8 cellular contexts compared by ENCODE assay signal in the genomic region with DNA sequence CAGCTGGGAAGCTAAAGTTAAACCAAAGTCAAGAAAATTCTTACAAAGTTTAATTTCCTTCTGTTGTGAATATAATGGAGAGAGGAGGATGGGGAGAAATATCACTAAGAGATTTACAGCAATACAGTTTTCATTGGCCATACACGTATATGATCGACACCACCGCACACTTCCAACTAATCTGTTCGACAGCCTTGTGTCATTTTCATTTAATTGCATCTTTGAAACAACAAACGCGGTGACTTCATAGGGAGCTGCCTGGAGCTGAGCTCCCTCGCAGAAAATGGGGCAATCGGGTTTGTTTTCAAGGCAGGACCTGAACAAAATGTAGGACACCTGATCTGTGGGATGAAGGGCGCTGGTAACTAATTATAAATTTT. TPM values are rescaled to one million over a fixed set of nuclear protein-coding genes. Genes with fewer than 3 reads are reported as not detected.
DNase-seq lines count a peak whose midpoint lies in the region; ATAC-seq and TF ChIP-seq lines count a peak whose summit lies in the region.

No MANE protein-coding gene starts in this region.

- DNase-seq in HCT116 (ENCODE audit: low read depth, low spot score), result peak; percentile 8
- peak; percentile 83 for DNase-seq in adipocyte (ENCODE audit: low read depth)
- DNase-seq in immature natural killer cell, result no peak
- DNase-seq in stimulated activated naive CD8-positive, alpha-beta T cell treated with anti-CD3 and anti-CD28 coated beads, Interleukin-15, amount 100 ng/mL, for 72 hours, result no peak
- DNase-seq in germinal center (ENCODE audit: low spot score), result no peak
- no peak for DNase-seq in ureter (ENCODE audit: low spot score)
- DNase-seq in NCI-H446 treated with DMSO at 0.1 percent for 48 hours (lab: John Stamatoyannopoulos, UW), result no peak

- peaks cover 0 to 10% (median 4%) of the 10 kb centered on the region in 6 donors for H3K9me3 Mint-ChIP-seq in immature natural killer cell
- H3K9me3 Mint-ChIP-seq in stimulated activated naive CD8-positive, alpha-beta T cell treated with anti-CD3 and anti-CD28 coated beads, Interleukin-15, amount 100 ng/mL, for 72 hours, result no peaks in the 10 kb centered on the region

- no TSS peak for BruUV-seq in HCT116 (replicated peaks; lab: Mats Ljungman, UMichigan)

- intact Hi-C loops in HCT116 (cut with micrococcal nuclease), result loop anchor here (2.0 kb wide), 1 partner anchor 299 kb away; no protein-coding TSS in a partner anchor

- H3K79me2 ChIP-seq in ACC112 (ENCODE audit: control insufficient read depth, insufficient read depth, low read length, unreplicated experiment), result peaks cover 29% of the 10 kb centered on the region
- peaks cover 12% of the 10 kb centered on the region; the same call in 1 of the 2 replicates for H3K79me2 ChIP-seq in HCT116 (ENCODE audit: insufficient read depth, low read length)

- no peak for TF ChIP-seq RAD21 in HCT116 (IDR thresholded peaks at IDR 0.05; ENCODE audit: low read depth)

- no peak for TF ChIP-seq CTCF in HCT116 (IDR thresholded peaks at IDR 0.05 in 2 of 3, conservative IDR thresholded peaks at IDR 0.05 in 1 of 3; ENCODE audit: borderline replicate concordance in 1 of 3, insufficient read depth in 1 of 3, low read depth in 2 of 3, low read length in 2 of 3)

- peaks cover 12 to 18% of the 10 kb centered on the region in 2 donors for H3K4me1 Mint-ChIP-seq in immature natural killer cell
- peaks cover 21% of the 10 kb centered on the region for H3K4me1 Mint-ChIP-seq in stimulated activated naive CD8-positive, alpha-beta T cell treated with anti-CD3 and anti-CD28 coated beads, Interleukin-15, amount 100 ng/mL, for 72 hours

- H3K4me1 ChIP-seq in ACC112 (ENCODE audit: control insufficient read depth, insufficient read depth, low read length, unreplicated experiment) (peaks cover 16% of the 10 kb centered on the region), HCT116 (ENCODE audit: control insufficient read depth in 1 of 2, insufficient read depth in 2 of 2, low read length in 2 of 2) (peaks cover 12 to 17% of the 10 kb centered on the region in 2 experiments; a peak in 3 of 4 replicates), adipocyte (ENCODE audit: control insufficient read depth, insufficient read depth, low read length) (peaks cover 28% of the 10 kb centered on the region)

- H3K36me3 ChIP-seq in ACC112 (ENCODE audit: insufficient read depth, low read length) (no peaks in the 10 kb centered on the region), HCT116 (ENCODE audit: control insufficient read depth in 1 of 2, insufficient read depth in 2 of 2, low read length in 2 of 2) (no peaks in the 10 kb centered on the region), adipocyte (ENCODE audit: control insufficient read depth, insufficient read depth, low read length, severe bottlenecking) (no peaks in the 10 kb centered on the region)

- POLR2A ChIA-PET in HCT116 (lab: Charles Lee), result no interaction called here

- CTCF ChIA-PET in HCT116 (lab: Charles Lee), result interaction anchor here (1.2 kb wide), 2 partner anchors 8 to 99 kb away, joined by 3 read pairs; no protein-coding TSS in a partner anchor

- RAD21 ChIA-PET in HCT116 (lab: Charles Lee; ENCODE audit: low non-redundant PET in 1 of 2, low total read pairs in 2 of 2, uncharacterized antibody in 2 of 2, unreplicated experiment in 2 of 2), result no interaction called here

- peak overlapping the region; percentile 75 for H3K9ac ChIP-seq in HCT116 (ENCODE audit: low read length)
- peak overlapping the region; percentile 97 for H3K9ac ChIP-seq in adipocyte (ENCODE audit: low read length)

- H3K9me3 ChIP-seq in HCT116 (ENCODE audit: control insufficient read depth in 1 of 2, insufficient read depth in 1 of 2, low read depth in 1 of 2, low read length in 2 of 2) (no peaks in the 10 kb centered on the region), adipocyte (ENCODE audit: control insufficient read depth, low read length) (no peaks in the 10 kb centered on the region)

- TF ChIP-seq POLR2A in HCT116 (IDR thresholded peaks at IDR 0.05; ENCODE audit: borderline replicate concordance, extremely low read depth, insufficient read depth, insufficient read length), result no peak

- peak overlapping the region; percentile 86 for H3K4me2 ChIP-seq in HCT116 (ENCODE audit: low read length)

- no peaks in the 10 kb centered on the region for H4K20me1 ChIP-seq in HCT116 (ENCODE audit: insufficient read depth)

- no peaks in the 10 kb centered on the region for H3K9me2 ChIP-seq in HCT116 (ENCODE audit: insufficient read depth)

- H3K27ac ChIP-seq in ACC112 (ENCODE audit: low read depth, low read length) (peak overlapping the region; percentile 50; the same call in 1 of the 2 replicates), HCT116 (ENCODE audit: low read depth, low read length) (peak overlapping the region; percentile 64; the same call in 1 of the 2 replicates)

- peak overlapping the region; percentile 88 for H3K4me3 ChIP-seq in ACC112 (ENCODE audit: low read depth, low read length)
- peak overlapping the region; percentile 76 to 84 for H3K4me3 ChIP-seq in HCT116 (replicated peaks in 1 of 2; ENCODE audit: low read depth in 1 of 2, low read length in 2 of 2)
- H3K4me3 ChIP-seq in adipocyte (ENCODE audit: low read length), result peak overlapping the region; percentile 99

- H3K4me3 Mint-ChIP-seq in immature natural killer cell, result peak overlapping the region; percentile 57 to 73 (median 60)
- H3K4me3 Mint-ChIP-seq in stimulated activated naive CD8-positive, alpha-beta T cell treated with anti-CD3 and anti-CD28 coated beads, Interleukin-15, amount 100 ng/mL, for 72 hours, result peak overlapping the region; percentile 74 to 81

- no peak overlapping the region for H3K27ac Mint-ChIP-seq in immature natural killer cell
- no peak overlapping the region for H3K27ac Mint-ChIP-seq in stimulated activated naive CD8-positive, alpha-beta T cell treated with anti-CD3 and anti-CD28 coated beads, Interleukin-15, amount 100 ng/mL, for 72 hours

- no peaks in the 10 kb centered on the region for H3K36me3 Mint-ChIP-seq in immature natural killer cell

- H3K27me3 Mint-ChIP-seq in immature natural killer cell (ENCODE audit: low read depth in 3 of 3), result peaks cover 4 to 14% (median 12%) of the 10 kb centered on the region in 3 donors
- H3K27me3 Mint-ChIP-seq in stimulated activated naive CD8-positive, alpha-beta T cell treated with anti-CD3 and anti-CD28 coated beads, Interleukin-15, amount 100 ng/mL, for 72 hours, result peaks cover 49% of the 10 kb centered on the region

- H2AFZ ChIP-seq in ACC112 (ENCODE audit: low read length, unreplicated experiment), result no peak overlapping the region
- no peak overlapping the region for H2AFZ ChIP-seq in HCT116 (ENCODE audit: low read depth, low read length, poor library complexity, severe bottlenecking)

- no peaks in the 10 kb centered on the region for H3K27me3 ChIP-seq in ACC112 (ENCODE audit: insufficient read depth, low read length)
- no peaks in the 10 kb centered on the region for H3K27me3 ChIP-seq in HCT116 (ENCODE audit: insufficient read depth, low read length)
- no peaks in the 10 kb centered on the region for H3K27me3 ChIP-seq in adipocyte (replicated peaks; ENCODE audit: control insufficient read depth, insufficient read depth, low read length)

- no peak for ATAC-seq in HCT116
- ATAC-seq in stimulated activated naive CD8-positive, alpha-beta T cell treated with anti-CD3 and anti-CD28 coated beads, Interleukin-15, amount 100 ng/mL, for 72 hours, result no peak

TF ChIP-seq in HCT116, 20 proteins besides CTCF, POLR2A, EP300 and RAD21 (continues in another document):
- TF ChIP-seq SRF (IDR thresholded peaks at IDR 0.05; ENCODE audit: low read depth) (no peak), POLR2AphosphoS5 (IDR thresholded peaks at IDR 0.05; ENCODE audit: low read depth, low read length) (no peak), EZH2 (IDR thresholded peaks at IDR 0.05) (no peak), JUND (IDR thresholded peaks at IDR 0.05) (no peak), MAX (IDR thresholded peaks at IDR 0.05) (no peak), SP1 (IDR thresholded peaks at IDR 0.05; ENCODE audit: low read depth) (no peak), EZH2phosphoT487 (IDR thresholded peaks at IDR 0.05; ENCODE audit: borderline replicate concordance) (no peak), ELF1 (IDR thresholded peaks at IDR 0.05; ENCODE audit: borderline replicate concordance, low read depth) (no peak), FOSL1 (IDR thresholded peaks at IDR 0.05; ENCODE audit: low read depth) (no peak), CEBPB (IDR thresholded peaks at IDR 0.05; ENCODE audit: low read depth) (no peak), YY1 (IDR thresholded peaks at IDR 0.05; ENCODE audit: extremely low read depth, insufficient replicate concordance, low read depth, low read length) (no peak), ATF3 (IDR thresholded peaks at IDR 0.05) (no peak), TCF7L2 (IDR thresholded peaks at IDR 0.05; ENCODE audit: borderline replicate concordance, extremely low read depth, insufficient read depth, insufficient read length) (no peak), EGR1 (IDR thresholded peaks at IDR 0.05; ENCODE audit: low read depth) (no peak), ZFX (IDR thresholded peaks at IDR 0.05) (no peak)

RNA-seq across cellular contexts. Expression of gene PTPN13, which starts 1.3 kb away (rescaled TPM):
- total RNA-seq in HCT116 (2021; ENCODE audit: unreplicated experiment), result 14.6 TPM
- polyA plus RNA-seq in HCT116 (2012), result 4.6 and 5.4 TPM in 2 replicates
- polyA plus RNA-seq in immature natural killer cell, result not detected
- total RNA-seq in ureter, result 158 TPM

Comparison
In these comparisons a context has a peak if more than half of its experiments do, and no peak if none do; other contexts are left out.
1. DNase-seq: peak in HCT116 (single experiment) and adipocyte (single experiment); none in immature natural killer cell (0 of 3), stimulated activated naive CD8-positive, alpha-beta T cell treated with anti-CD3 and anti-CD28 coated beads, Interleukin-15, amount 100 ng/mL, for 72 hours (0 of 2), germinal center (single experiment), ureter (single experiment) and NCI-H446 treated with DMSO at 0.1 percent for 48 hours (single experiment).
2. RNA of gene PTPN13, which starts 1.3 kb away (total RNA-seq): 158 TPM in ureter (single experiment); 14.6 TPM in HCT116 (single experiment); every median in the first group is over 10 times any median in the second.
3. Peak in every context shown above with its lines, with median percentiles within 50 percentile points of each other: H3K4me3 ChIP-seq.